In the genomic region with DNA sequence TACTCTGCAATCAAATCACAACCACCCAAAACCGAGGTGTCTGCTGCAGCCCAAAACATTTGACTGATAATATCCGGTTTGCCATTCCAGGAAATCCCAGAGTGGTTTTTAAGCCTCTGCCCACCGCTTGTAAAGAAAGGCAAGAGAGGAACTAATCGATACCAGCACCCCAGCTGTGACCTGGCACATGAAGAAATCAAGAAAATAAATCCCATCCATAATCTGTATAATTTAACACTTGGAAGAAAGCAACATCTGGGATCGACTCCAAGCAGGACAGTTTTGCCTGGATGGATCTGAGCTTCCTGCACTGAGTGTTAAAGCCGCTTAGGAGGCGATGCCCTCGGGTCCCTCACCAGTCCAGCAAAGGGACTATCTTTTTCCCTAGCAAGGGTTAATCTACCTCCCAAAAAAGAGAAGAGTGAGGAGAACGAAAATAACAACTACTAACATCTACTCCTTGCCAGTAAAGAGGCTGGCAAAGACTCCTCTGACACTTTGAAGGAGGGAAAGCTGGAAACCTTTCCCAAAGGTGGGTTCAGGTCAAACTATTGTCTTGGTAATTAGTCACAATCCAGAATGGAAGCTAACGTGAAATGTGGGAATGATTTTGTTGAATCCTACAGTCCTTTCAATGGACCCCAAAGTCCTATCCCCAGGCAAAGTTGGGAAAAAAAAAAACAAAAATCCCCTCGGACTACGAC, we compare ENCODE assay signal across 8 cellular contexts. TPM values are rescaled to one million over a fixed set of nuclear protein-coding genes. Genes with fewer than 3 reads are reported as not detected.
DNase-seq lines count a peak whose midpoint lies in the region; ATAC-seq, FAIRE-seq and TF ChIP-seq lines count a peak whose summit lies in the region.

No MANE protein-coding gene starts in this region.

- no peak for ATAC-seq in A549
- ATAC-seq in GM19395 (IDR thresholded peaks at IDR 0.05; ENCODE audit: unreplicated experiment) = no peak
- ATAC-seq in GM18870 (IDR thresholded peaks at IDR 0.05; ENCODE audit: unreplicated experiment) = no peak

- peak overlapping the region; percentile 87 to 89 for H3K27ac ChIP-seq in A549

- no peaks in the 10 kb centered on the region for H3K36me3 Mint-ChIP-seq in T-helper 1 cell treated with Interleukin-12 subunit alpha and Interleukin-12 subunit beta and Interleukin-4 antibody, amounts not matched to agents 30 μg/mL and 1 μg/mL, for 36 hours (ENCODE audit: low read depth)

- POLR2A ChIA-PET in A549 (lab: Yijun Ruan, JAX) = no interaction called here

- peaks cover 44% of the 10 kb centered on the region for H3K27me3 Mint-ChIP-seq in T-helper 1 cell treated with Interleukin-12 subunit alpha and Interleukin-12 subunit beta and Interleukin-4 antibody, amounts not matched to agents 30 μg/mL and 1 μg/mL, for 36 hours (ENCODE audit: low read depth)

- no peaks in the 10 kb centered on the region for H3K9me3 Mint-ChIP-seq in T-helper 1 cell treated with Interleukin-12 subunit alpha and Interleukin-12 subunit beta and Interleukin-4 antibody, amounts not matched to agents 30 μg/mL and 1 μg/mL, for 36 hours

- no peak for TF ChIP-seq CTCF in A549 (IDR thresholded peaks at IDR 0.05)
- TF ChIP-seq CTCF in fibroblast of villous mesenchyme (IDR thresholded peaks at IDR 0.05; ENCODE audit: insufficient read depth, low read depth, low read length) = no peak
- TF ChIP-seq CTCF in retinal pigment epithelial cell (conservative IDR thresholded peaks at IDR 0.05; ENCODE audit: low read depth, low read length) = no peak

- CTCF ChIA-PET in A549 (lab: Yijun Ruan, JAX) = interaction anchor here (0.5 to 2.6 kb wide), 5 partner anchors 11 to 259 kb away, joined by 3 to 10 read pairs (median 5); no protein-coding TSS in a partner anchor

- H3K4me3 Mint-ChIP-seq in T-helper 1 cell treated with Interleukin-12 subunit alpha and Interleukin-12 subunit beta and Interleukin-4 antibody, amounts not matched to agents 30 μg/mL and 1 μg/mL, for 36 hours = peak overlapping the region; percentile 94

- H3K4me3 ChIP-seq in A549 (peak overlapping the region; percentile 89), fibroblast of villous mesenchyme (ENCODE audit: low read depth, low read length) (peak overlapping the region; percentile 85), retinal pigment epithelial cell (ENCODE audit: low read length) (peak overlapping the region; percentile 96)

- no peak for TF ChIP-seq POLR2A in A549 (IDR thresholded peaks at IDR 0.05; ENCODE audit: low read length)
- TF ChIP-seq POLR2A in H54 (IDR thresholded peaks at IDR 0.05; ENCODE audit: low read depth, low read length) = no peak

- H3K27ac Mint-ChIP-seq in T-helper 1 cell treated with Interleukin-12 subunit alpha and Interleukin-12 subunit beta and Interleukin-4 antibody, amounts not matched to agents 30 μg/mL and 1 μg/mL, for 36 hours = no peak overlapping the region

- peak in 1 of 2 experiments; percentile 26 for DNase-seq in A549 (ENCODE audit: low read depth in 1 of 2, low spot score in 1 of 2)
- DNase-seq in H54 (ENCODE audit: insufficient read length, low spot score) = peak; percentile 9
- peak; percentile 34 for DNase-seq in fibroblast of villous mesenchyme (ENCODE audit: low read depth)
- no peak for DNase-seq in retinal pigment epithelial cell (ENCODE audit: low read depth)
- no peak for DNase-seq in COLO829 (ENCODE audit: low spot score)

- WGBS in A549 (ENCODE audit: missing lambda C conversion rate) = 6% methylated on average over 12 of the region's 12 CpGs

- TF ChIP-seq RAD21 in A549 (conservative IDR thresholded peaks at IDR 0.05 in 1 of 2, IDR thresholded peaks at IDR 0.05 in 1 of 2) = no peak

- peak overlapping the region; percentile 96 for H3K4me2 ChIP-seq in A549

- H3K4me1 ChIP-seq in A549 = peaks cover 41% of the 10 kb centered on the region

- no peak for FAIRE-seq in A549 (lab: Jason Lieb, UNC)
- FAIRE-seq in H54 (lab: Jason Lieb, UNC) = peak; percentile 6

- TF ChIP-seq EP300 in A549 (IDR thresholded peaks at IDR 0.05) = no peak

- peaks cover 26% of the 10 kb centered on the region for H3K4me1 Mint-ChIP-seq in T-helper 1 cell treated with Interleukin-12 subunit alpha and Interleukin-12 subunit beta and Interleukin-4 antibody, amounts not matched to agents 30 μg/mL and 1 μg/mL, for 36 hours (ENCODE audit: low read depth)

- no peaks in the 10 kb centered on the region for H3K9me3 ChIP-seq in A549

TF ChIP-seq in A549, 52 proteins besides CTCF, POLR2A, EP300 and RAD21:
- no peak for TF ChIP-seq TP53 (CRISPR knock-in tag; IDR thresholded peaks at IDR 0.05)
- TF ChIP-seq, protein P1, sequence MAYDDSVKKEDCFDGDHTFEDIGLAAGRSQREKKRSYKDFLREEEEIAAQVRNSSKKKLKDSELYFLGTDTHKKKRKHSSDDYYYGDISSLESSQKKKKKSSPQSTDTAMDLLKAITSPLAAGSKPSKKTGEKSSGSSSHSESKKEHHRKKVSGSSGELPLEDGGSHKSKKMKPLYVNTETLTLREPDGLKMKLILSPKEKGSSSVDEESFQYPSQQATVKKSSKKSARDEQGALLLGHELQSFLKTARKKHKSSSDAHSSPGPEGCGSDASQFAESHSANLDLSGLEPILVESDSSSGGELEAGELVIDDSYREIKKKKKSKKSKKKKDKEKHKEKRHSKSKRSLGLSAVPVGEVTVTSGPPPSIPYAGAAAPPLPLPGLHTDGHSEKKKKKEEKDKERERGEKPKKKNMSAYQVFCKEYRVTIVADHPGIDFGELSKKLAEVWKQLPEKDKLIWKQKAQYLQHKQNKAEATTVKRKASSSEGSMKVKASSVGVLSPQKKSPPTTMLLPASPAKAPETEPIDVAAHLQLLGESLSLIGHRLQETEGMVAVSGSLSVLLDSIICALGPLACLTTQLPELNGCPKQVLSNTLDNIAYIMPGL (CRISPR knock-in tag; IDR thresholded peaks at IDR 0.05; ENCODE audit: borderline replicate concordance) = no peak
- no peak for TF ChIP-seq MAFK (IDR thresholded peaks at IDR 0.05; ENCODE audit: partially characterized antibody)
- TF ChIP-seq RFX5 (IDR thresholded peaks at IDR 0.05) = no peak
TF ChIP-seq in A549: peak in this region for 0.

RNA-seq across cellular contexts. Expression of a gene that starts 2.0 kb away (rescaled TPM):
- polyA plus RNA-seq in A549 (2011; rRNA removed) (13.6 and 15.7 TPM in 2 replicates), A549 (2017; fragmentation: RNase III; extraction: RNeasy Plus Mini Kit Qiagen cat#74134 plus additional on column Dnase treatment) (12.4 to 15.9 TPM (median 13.7 TPM) in 3 replicates)
- 4.8 and 5.8 TPM in 2 replicates for polyA plus RNA-seq in A549 (2012; cell fraction: cytosol; rRNA removed)
- polyA plus RNA-seq in A549 (2012; cell fraction: nucleus; rRNA removed) = 11.1 and 13.1 TPM in 2 replicates
- 24.5 and 35.2 TPM in 2 replicates for polyA minus RNA-seq in A549 (2011; rRNA and poly(A)+ RNA removed)
- 13.9 and 43.6 TPM in 2 replicates for total RNA-seq in fibroblast of villous mesenchyme

RNA-seq across cellular contexts. Expression of a gene that starts 2.3 kb away (rescaled TPM):
- polyA plus RNA-seq in A549 (2011; rRNA removed) (25.8 and 31.9 TPM in 2 replicates), A549 (2017; fragmentation: RNase III; extraction: RNeasy Plus Mini Kit Qiagen cat#74134 plus additional on column Dnase treatment) (18.5 to 23.4 TPM (median 22.5 TPM) in 3 replicates)
- 5.0 and 5.7 TPM in 2 replicates for polyA plus RNA-seq in A549 (2012; cell fraction: cytosol; rRNA removed)
- 1.7 and 3.4 TPM in 2 replicates for polyA plus RNA-seq in A549 (2012; cell fraction: nucleus; rRNA removed)
- 12.8 and 21.0 TPM in 2 replicates for polyA minus RNA-seq in A549 (2011; rRNA and poly(A)+ RNA removed)
- 22.2 and 29.8 TPM in 2 replicates for total RNA-seq in fibroblast of villous mesenchyme

Comparison
In these comparisons a context has a peak if more than half of its experiments do, and no peak if none do; other contexts are left out.
1. DNase-seq: peak in H54 (single experiment) and fibroblast of villous mesenchyme (single experiment); none in retinal pigment epithelial cell (single experiment) and COLO829 (single experiment).
2. Peak in every context shown above with its lines, with median percentiles within 50 percentile points of each other: H3K4me3 ChIP-seq.